Comparison of ENCODE assay signal across 32 cellular contexts in the genomic region with DNA sequence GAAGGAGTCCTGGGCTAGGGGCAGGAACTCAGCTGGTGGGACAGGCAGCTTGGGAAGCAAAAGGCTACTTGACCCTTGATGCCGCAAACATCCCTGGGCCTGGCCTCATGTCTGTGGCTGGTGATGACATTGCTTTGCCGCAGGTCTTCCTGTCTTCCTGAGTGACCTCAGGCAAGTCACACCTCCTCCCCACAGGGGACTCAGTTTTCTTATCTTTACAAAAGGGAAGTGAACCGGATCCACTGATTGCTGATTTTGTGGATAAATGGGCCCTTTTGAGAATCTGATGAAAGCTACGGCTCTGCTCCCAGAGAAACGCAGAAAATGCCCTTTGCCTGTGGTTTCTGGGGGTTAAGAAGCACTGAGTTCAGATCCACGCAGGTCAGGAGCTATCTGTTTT.
"Had no signal": no experiment of that assay in that cellular context is flagged by ENCODE, and none has a peak within 500 bp of the region (broad histone marks: within the 10 kb centered on the region; RNA-seq: fewer than 3 reads in every experiment).

No MANE protein-coding gene starts in this region.

- DNase-seq: activated CD4-positive, alpha-beta memory T cell treated with anti-CD3 and anti-CD28 coated beads for 36 hours; activated CD4-positive, alpha-beta T cell treated with anti-CD3 and anti-CD28 coated beads, Interleukin-2, amount 10 ng/mL, durations not matched to agents 24 days and 14 days; activated CD4-positive, CD25-positive, alpha-beta regulatory T cell treated with anti-CD3 and anti-CD28 coated beads, Interleukin-2, amount 50 U/mL, for 72 hours; activated CD8-positive, alpha-beta memory T cell treated with anti-CD3 and anti-CD28 coated beads, Interleukin-2, amount 50 U/mL, for 48 hours; activated gamma-delta T cell; activated naive CD4-positive, alpha-beta T cell treated with anti-CD3 and anti-CD28 coated beads, Interleukin-2, amount 10 ng/mL, durations not matched to agents 7 days and 5 days; activated naive CD8-positive, alpha-beta T cell treated with anti-CD3 and anti-CD28 coated beads, Interleukin-2, amount 10 ng/mL, durations not matched to agents 7 days and 5 days; activated T-cell treated with anti-CD3 and anti-CD28 coated beads, Interleukin-2, amount 50 U/mL, for 24 hours; dorsolateral prefrontal cortex; effector memory CD4-positive, alpha-beta T cell; erythroblast; gastrocnemius medialis; left cardiac atrium; left ventricle myocardium superior; mammary epithelial cell; midbrain; naive thymus-derived CD8-positive, alpha-beta T cell; stimulated activated CD4-positive, alpha-beta T cell treated with anti-CD3 and anti-CD28 coated beads, Interleukin-4, amount 100 ng/mL, for 24 hours had no signal

- H3K36me3 Mint-ChIP-seq: activated naive CD4-positive, alpha-beta T cell treated with anti-CD3 and anti-CD28 coated beads, Interleukin-2, amount 10 ng/mL, durations not matched to agents 7 days and 5 days; activated naive CD8-positive, alpha-beta T cell treated with anti-CD3 and anti-CD28 coated beads, Interleukin-2, amount 10 ng/mL, durations not matched to agents 7 days and 5 days; naive thymus-derived CD8-positive, alpha-beta T cell had no signal

- H3K9me3 ChIP-seq: ascending aorta, gastrocnemius medialis, upper lobe of left lung, vagina had no signal

- H2AFZ ChIP-seq: hepatocyte had no signal

- H3K4me3 Mint-ChIP-seq: activated CD4-positive, alpha-beta memory T cell treated with anti-CD3 and anti-CD28 coated beads for 36 hours; activated CD4-positive, alpha-beta T cell treated with anti-CD3 and anti-CD28 coated beads, Interleukin-2, amount 10 ng/mL, durations not matched to agents 24 days and 14 days; activated naive CD4-positive, alpha-beta T cell treated with anti-CD3 and anti-CD28 coated beads, Interleukin-2, amount 10 ng/mL, durations not matched to agents 7 days and 5 days; activated naive CD8-positive, alpha-beta T cell treated with anti-CD3 and anti-CD28 coated beads, Interleukin-2, amount 10 ng/mL, durations not matched to agents 7 days and 5 days; activated T-cell treated with anti-CD3 and anti-CD28 coated beads, Interleukin-2, amount 50 U/mL, for 24 hours; brain; naive thymus-derived CD8-positive, alpha-beta T cell; stimulated activated effector memory CD8-positive, alpha-beta T cell treated with anti-CD3 and anti-CD28 coated beads, Interleukin-12 subunit alpha, Interleukin-12 subunit beta, amount 100 ng/mL, for 72 hours; stimulated activated naive CD8-positive, alpha-beta T cell treated with anti-CD3 and anti-CD28 coated beads, Interleukin-15, Interleukin-2, amounts not matched to agents 100 ng/mL and 50 ng/mL, for 24 hours; T-helper 2 cell treated with Interferon-gamma antibody and Interleukin-4, amounts not matched to agents 5 μg/mL and 100 μg/mL, for 36 hours had no signal

- H3K4me1 Mint-ChIP-seq: activated CD4-positive, alpha-beta T cell treated with anti-CD3 and anti-CD28 coated beads, Interleukin-2, amount 10 ng/mL, durations not matched to agents 24 days and 14 days; activated naive CD4-positive, alpha-beta T cell treated with anti-CD3 and anti-CD28 coated beads, Interleukin-2, amount 10 ng/mL, durations not matched to agents 7 days and 5 days; brain; naive thymus-derived CD8-positive, alpha-beta T cell had no signal

- H3K9me3 Mint-ChIP-seq: activated CD4-positive, alpha-beta memory T cell treated with anti-CD3 and anti-CD28 coated beads for 36 hours; activated CD4-positive, alpha-beta T cell treated with anti-CD3 and anti-CD28 coated beads, Interleukin-2, amount 10 ng/mL, durations not matched to agents 24 days and 14 days; activated naive CD4-positive, alpha-beta T cell treated with anti-CD3 and anti-CD28 coated beads, Interleukin-2, amount 10 ng/mL, durations not matched to agents 7 days and 5 days; activated naive CD8-positive, alpha-beta T cell treated with anti-CD3 and anti-CD28 coated beads, Interleukin-2, amount 10 ng/mL, durations not matched to agents 7 days and 5 days; activated T-cell treated with anti-CD3 and anti-CD28 coated beads, Interleukin-2, amount 50 U/mL, for 24 hours; brain; stimulated activated effector memory CD8-positive, alpha-beta T cell treated with anti-CD3 and anti-CD28 coated beads, Interleukin-12 subunit alpha, Interleukin-12 subunit beta, amount 100 ng/mL, for 72 hours; stimulated activated naive CD8-positive, alpha-beta T cell treated with anti-CD3 and anti-CD28 coated beads, Interleukin-15, Interleukin-2, amounts not matched to agents 100 ng/mL and 50 ng/mL, for 24 hours; T-helper 2 cell treated with Interferon-gamma antibody and Interleukin-4, amounts not matched to agents 5 μg/mL and 100 μg/mL, for 36 hours had no signal

- FAIRE-seq: keratinocyte had no signal

- H3K4me1 ChIP-seq: ascending aorta, gastrocnemius medialis, upper lobe of left lung had no signal

- ATAC-seq: gastrocnemius medialis; left cardiac atrium; naive thymus-derived CD8-positive, alpha-beta T cell; sciatic nerve; stimulated activated effector memory CD8-positive, alpha-beta T cell treated with anti-CD3 and anti-CD28 coated beads, Interleukin-12 subunit alpha, Interleukin-12 subunit beta, amount 100 ng/mL, for 72 hours had no signal

- H3K27me3 ChIP-seq: ascending aorta, cardiac muscle cell, dorsolateral prefrontal cortex, gastrocnemius medialis, hepatocyte, upper lobe of left lung, vagina had no signal

- H3K4me3 ChIP-seq: ascending aorta, cardiac muscle cell, coronary artery, dorsolateral prefrontal cortex, gastrocnemius medialis, hepatocyte, skin epidermis, upper lobe of left lung, vagina had no signal

- H3K27ac ChIP-seq: ascending aorta, cardiac muscle cell, coronary artery, gastrocnemius medialis, hepatocyte, skin epidermis, vagina had no signal

- H3K27me3 Mint-ChIP-seq: activated CD4-positive, alpha-beta memory T cell treated with anti-CD3 and anti-CD28 coated beads for 36 hours; activated CD4-positive, alpha-beta T cell treated with anti-CD3 and anti-CD28 coated beads, Interleukin-2, amount 10 ng/mL, durations not matched to agents 24 days and 14 days; activated naive CD4-positive, alpha-beta T cell treated with anti-CD3 and anti-CD28 coated beads, Interleukin-2, amount 10 ng/mL, durations not matched to agents 7 days and 5 days; activated naive CD8-positive, alpha-beta T cell treated with anti-CD3 and anti-CD28 coated beads, Interleukin-2, amount 10 ng/mL, durations not matched to agents 7 days and 5 days; activated T-cell treated with anti-CD3 and anti-CD28 coated beads, Interleukin-2, amount 50 U/mL, for 24 hours; brain; naive thymus-derived CD8-positive, alpha-beta T cell; progenitor cell of endocrine pancreas; stimulated activated naive CD8-positive, alpha-beta T cell treated with anti-CD3 and anti-CD28 coated beads, Interleukin-15, Interleukin-2, amounts not matched to agents 100 ng/mL and 50 ng/mL, for 24 hours had no signal

- H3K79me2 ChIP-seq: hepatocyte had no signal

- H3K4me2 ChIP-seq: hepatocyte had no signal

- H3K27ac Mint-ChIP-seq: activated CD4-positive, alpha-beta memory T cell treated with anti-CD3 and anti-CD28 coated beads for 36 hours; activated CD4-positive, alpha-beta T cell treated with anti-CD3 and anti-CD28 coated beads, Interleukin-2, amount 10 ng/mL, durations not matched to agents 24 days and 14 days; activated naive CD4-positive, alpha-beta T cell treated with anti-CD3 and anti-CD28 coated beads, Interleukin-2, amount 10 ng/mL, durations not matched to agents 7 days and 5 days; activated naive CD8-positive, alpha-beta T cell treated with anti-CD3 and anti-CD28 coated beads, Interleukin-2, amount 10 ng/mL, durations not matched to agents 7 days and 5 days; activated T-cell treated with anti-CD3 and anti-CD28 coated beads, Interleukin-2, amount 50 U/mL, for 24 hours; brain; naive thymus-derived CD8-positive, alpha-beta T cell; progenitor cell of endocrine pancreas; stimulated activated effector memory CD8-positive, alpha-beta T cell treated with anti-CD3 and anti-CD28 coated beads, Interleukin-12 subunit alpha, Interleukin-12 subunit beta, amount 100 ng/mL, for 72 hours; stimulated activated naive CD8-positive, alpha-beta T cell treated with anti-CD3 and anti-CD28 coated beads, Interleukin-15, Interleukin-2, amounts not matched to agents 100 ng/mL and 50 ng/mL, for 24 hours; T-helper 2 cell treated with Interferon-gamma antibody and Interleukin-4, amounts not matched to agents 5 μg/mL and 100 μg/mL, for 36 hours had no signal
